ENCODE assay signal across 19 cellular contexts in the genomic region with DNA sequence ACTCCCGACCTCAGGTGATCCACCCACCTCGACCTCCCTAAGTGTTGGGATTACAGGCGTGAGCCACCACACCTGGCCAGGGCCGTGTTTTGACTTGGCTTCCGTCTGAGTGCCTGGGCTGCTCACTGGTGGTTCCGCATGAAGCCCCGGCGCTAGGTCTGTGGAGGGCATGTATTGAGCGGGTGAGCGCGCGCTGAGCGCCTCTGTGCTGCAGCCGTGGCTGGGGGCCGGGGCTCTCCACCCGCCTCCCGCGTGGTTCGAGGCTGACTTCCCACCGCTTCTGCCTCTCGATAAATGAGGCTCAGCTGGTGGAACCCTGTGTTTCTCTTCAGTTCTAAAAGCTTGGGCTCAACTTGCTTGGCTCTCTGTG. TPM values are rescaled to one million over a fixed set of nuclear protein-coding genes. Genes with fewer than 3 reads are reported as not detected.
DNase-seq lines count a peak whose midpoint lies in the region; ATAC-seq and TF ChIP-seq lines count a peak whose summit lies in the region.
"Had no signal": no experiment of that assay in that cellular context is flagged by ENCODE, and none has a peak within 500 bp of the region (broad histone marks: within the 10 kb centered on the region; RNA-seq: fewer than 3 reads in every experiment).

No MANE protein-coding gene starts in this region.

- H3K9me3 Mint-ChIP-seq in GM23338 = no peaks in the 10 kb centered on the region
- H3K9me3 Mint-ChIP-seq in WTC11 = no peaks in the 10 kb centered on the region
- no peaks in the 10 kb centered on the region for H3K9me3 Mint-ChIP-seq in stimulated activated naive B cell treated with anti-CD40 and anti-IgM and Interleukin-4, amounts not matched to agents 10 μg/mL and 1 μg/mL and 100 μg/mL, for 72 hours
- H3K9me3 Mint-ChIP-seq: central memory CD8-positive, alpha-beta T cell; effector memory CD8-positive, alpha-beta T cell had no signal

- H3K36me3 ChIP-seq in GM23338 (ENCODE audit: insufficient read depth) (no peaks in the 10 kb centered on the region), mesendoderm (ENCODE audit: control insufficient read depth, insufficient read depth, low read length) (peaks cover 2% of the 10 kb centered on the region)

- H3K56ac ChIP-seq in mesendoderm (ENCODE audit: low read length) = no peak overlapping the region

- H2BK120ac ChIP-seq in mesendoderm (ENCODE audit: low read depth, low read length) = no peak overlapping the region

- H3K9me2 ChIP-seq in GM23338 (ENCODE audit: insufficient read depth) = no peaks in the 10 kb centered on the region
- H3K9me2 ChIP-seq: SK-N-SH had no signal

- POLR2A ChIA-PET in WTC11 (lab: Charles Lee) = no interaction called here

- TF ChIP-seq CTCF in GM23338 (conservative IDR thresholded peaks at IDR 0.05; ENCODE audit: low read depth in 2 of 2) (no peak), WTC11 (IDR thresholded peaks at IDR 0.05) (no peak), GM20000 (IDR thresholded peaks at IDR 0.05; ENCODE audit: extremely low read depth, missing control alignments) (no peak)

- no peak overlapping the region for H3K4ac ChIP-seq in mesendoderm (ENCODE audit: low read depth, low read length)

- peak overlapping the region; percentile 60; the same call in 1 of the 2 replicates for H3K4me2 ChIP-seq in GM23338
- H3K4me2 ChIP-seq in mesendoderm (ENCODE audit: low read length) = no peak overlapping the region
- H3K4me2 ChIP-seq: SK-N-SH had no signal

- peaks cover 33% of the 10 kb centered on the region for H3K4me1 Mint-ChIP-seq in GM23338
- peaks cover 22% of the 10 kb centered on the region for H3K4me1 Mint-ChIP-seq in WTC11
- peaks cover 24 to 39% of the 10 kb centered on the region in 2 donors for H3K4me1 Mint-ChIP-seq in stimulated activated naive B cell treated with anti-CD40 and anti-IgM and Interleukin-4, amounts not matched to agents 10 μg/mL and 1 μg/mL and 100 μg/mL, for 72 hours
- H3K4me1 Mint-ChIP-seq: central memory CD8-positive, alpha-beta T cell had no signal

- peaks cover 8% of the 10 kb centered on the region; the same call in 2 of the 3 replicates for H3K36me3 Mint-ChIP-seq in GM23338 (ENCODE audit: low read depth)
- H3K36me3 Mint-ChIP-seq in WTC11 = peaks cover 3% of the 10 kb centered on the region
- H3K36me3 Mint-ChIP-seq in stimulated activated naive B cell treated with anti-CD40 and anti-IgM and Interleukin-4, amounts not matched to agents 10 μg/mL and 1 μg/mL and 100 μg/mL, for 72 hours = peaks cover 26 to 36% of the 10 kb centered on the region in 2 donors

- H3K27ac ChIP-seq in GM23338 (ENCODE audit: low read depth) (0 out of 2 replicates have a peak overlapping the region, but pooled peaks have one; percentile 55), mesendoderm (ENCODE audit: low read depth, low read length) (no peak overlapping the region)
- H3K27ac ChIP-seq: upper lobe of right lung had no signal

- peak overlapping the region; percentile 24 for H3K23ac ChIP-seq in mesendoderm (ENCODE audit: low read length)

- H3K9ac ChIP-seq in mesendoderm (ENCODE audit: low read length) = no peak overlapping the region
- H3K9ac ChIP-seq: SK-N-SH had no signal

- H3K27me3 Mint-ChIP-seq in GM23338 (ENCODE audit: insufficient read depth, low read depth, poor library complexity) (peaks cover 25% of the 10 kb centered on the region), WTC11 (ENCODE audit: low read depth) (no peaks in the 10 kb centered on the region)
- H3K27me3 Mint-ChIP-seq in stimulated activated naive B cell treated with anti-CD40 and anti-IgM and Interleukin-4, amounts not matched to agents 10 μg/mL and 1 μg/mL and 100 μg/mL, for 72 hours = no peaks in the 10 kb centered on the region
- H3K27me3 Mint-ChIP-seq: activated CD4-positive, alpha-beta T cell treated with anti-CD3 and anti-CD28 coated beads for 36 hours; central memory CD8-positive, alpha-beta T cell; effector memory CD8-positive, alpha-beta T cell had no signal

- no CpG with 5 or more reads among the region's 21 CpGs for WGBS in mesendoderm (ENCODE audit: extremely low coverage, insufficient coverage, low lambda C conversion rate)

- no peak overlapping the region for H2BK15ac ChIP-seq in mesendoderm (replicated peaks; ENCODE audit: low read depth)

- H3K27ac Mint-ChIP-seq in GM23338 = peak overlapping the region; percentile 84; the same call in 1 of the 2 replicates
- H3K27ac Mint-ChIP-seq in WTC11 = peak overlapping the region; percentile 92
- H3K27ac Mint-ChIP-seq in stimulated activated naive B cell treated with anti-CD40 and anti-IgM and Interleukin-4, amounts not matched to agents 10 μg/mL and 1 μg/mL and 100 μg/mL, for 72 hours = peak overlapping the region; percentile 48
- H3K27ac Mint-ChIP-seq: activated CD4-positive, alpha-beta T cell treated with anti-CD3 and anti-CD28 coated beads for 36 hours had no signal

- no peaks in the 10 kb centered on the region for H3K79me2 ChIP-seq in GM23338 (replicated peaks; ENCODE audit: insufficient read depth)
- H3K79me2 ChIP-seq in mesendoderm (ENCODE audit: control insufficient read depth, insufficient read depth, low read length) = no peaks in the 10 kb centered on the region

- ATAC-seq in GM23338 = peak; percentile 3
- ATAC-seq in WTC11 = no peak
- no peak for ATAC-seq in stimulated activated naive B cell treated with anti-CD40 and anti-IgM and Interleukin-4, amounts not matched to agents 10 μg/mL and 1 μg/mL and 100 μg/mL, for 72 hours (replicated peaks)
- ATAC-seq: activated CD4-positive, alpha-beta T cell treated with anti-CD3 and anti-CD28 coated beads for 36 hours; effector memory CD8-positive, alpha-beta T cell; upper lobe of right lung had no signal

- peaks cover 5% of the 10 kb centered on the region; the same call in 1 of the 2 replicates for H3F3A ChIP-seq in GM23338 (replicated peaks; ENCODE audit: low read depth)

- H3K4me3 Mint-ChIP-seq in GM23338 = no peak overlapping the region
- H3K4me3 Mint-ChIP-seq in WTC11 = no peak overlapping the region
- H3K4me3 Mint-ChIP-seq in stimulated activated naive B cell treated with anti-CD40 and anti-IgM and Interleukin-4, amounts not matched to agents 10 μg/mL and 1 μg/mL and 100 μg/mL, for 72 hours = peak overlapping the region in 1 of 2 donors; percentile 39
- H3K4me3 Mint-ChIP-seq: activated CD4-positive, alpha-beta T cell treated with anti-CD3 and anti-CD28 coated beads for 36 hours; central memory CD8-positive, alpha-beta T cell had no signal

- H2AFZ ChIP-seq in GM23338 = peak overlapping the region; percentile 86; the same call in 1 of the 2 replicates

- H3K27me3 ChIP-seq in GM23338 (ENCODE audit: insufficient read depth) (no peaks in the 10 kb centered on the region), mesendoderm (ENCODE audit: insufficient read depth, low read length, poor library complexity) (no peaks in the 10 kb centered on the region)
- H3K27me3 ChIP-seq: upper lobe of right lung had no signal

- no peak overlapping the region for H2AK5ac ChIP-seq in mesendoderm (ENCODE audit: low read length)

- H3K4me1 ChIP-seq in GM23338 (ENCODE audit: insufficient read depth) (peaks cover 10% of the 10 kb centered on the region), mesendoderm (ENCODE audit: control insufficient read depth, low read depth, low read length) (peaks cover 3% of the 10 kb centered on the region)

- no peak overlapping the region for H4K5ac ChIP-seq in mesendoderm (ENCODE audit: low read length)

- H3K79me1 ChIP-seq in mesendoderm (ENCODE audit: low read length) = no peaks in the 10 kb centered on the region

- no peaks in the 10 kb centered on the region for H4K20me1 ChIP-seq in GM23338 (replicated peaks; ENCODE audit: insufficient read depth)

- no peak overlapping the region for H2BK5ac ChIP-seq in mesendoderm (ENCODE audit: low read length)

- no peak overlapping the region for H3K18ac ChIP-seq in mesendoderm (ENCODE audit: low read length)

- H3K4me3 ChIP-seq in GM23338 (no peak overlapping the region), mesendoderm (ENCODE audit: low read length) (no peak overlapping the region)
- H3K4me3 ChIP-seq: lower lobe of right lung, upper lobe of right lung had no signal

- H4K8ac ChIP-seq in mesendoderm (ENCODE audit: low read depth, low read length) = no peak overlapping the region

- CTCF ChIA-PET in WTC11 (lab: Charles Lee) = interaction anchor here (1.2 to 7.3 kb wide), 7 partner anchors 30 to 320 kb away, joined by 3 to 85 read pairs (median 17); a partner anchor contains a TSS

- DNase-seq in GM23338 (ENCODE audit: low spot score) (peak; percentile 25), WTC11 (ENCODE audit: low spot score) (no peak), mesendoderm (no peak), NCI-H2081 (lab: John Stamatoyannopoulos, UW) (no peak), NCI-H748 treated with DMSO at 0.1 percent for 48 hours (lab: John Stamatoyannopoulos, UW) (no peak), GM20000 (ENCODE audit: low spot score) (no peak)
- DNase-seq in stimulated activated naive B cell treated with anti-CD40 and anti-IgM and Interleukin-4, amounts not matched to agents 10 μg/mL and 1 μg/mL and 100 μg/mL, for 72 hours = no peak
- DNase-seq: activated CD4-positive, alpha-beta T cell treated with anti-CD3 and anti-CD28 coated beads for 36 hours; activated effector memory CD4-positive, alpha-beta T cell treated with anti-CD3 and anti-CD28 coated beads, Interleukin-2, amount 50 U/mL, for 16 hours; amniotic stem cell; effector memory CD8-positive, alpha-beta T cell; head of caudate nucleus; lower lobe of right lung; NCI-H774; SK-N-SH; stimulated activated naive CD4-positive, alpha-beta T cell; upper lobe of right lung had no signal

TF ChIP-seq in GM23338, 12 proteins besides CTCF, POLR2A, EP300 and RAD21 (continues in another document):
- TF ChIP-seq EZH2phosphoT487 (IDR thresholded peaks at IDR 0.05; ENCODE audit: unreplicated experiment) (no peak), EZH2 (IDR thresholded peaks at IDR 0.05; ENCODE audit: low read depth, unreplicated experiment) (no peak), STAT1 (IDR thresholded peaks at IDR 0.05; ENCODE audit: unreplicated experiment) (no peak), ZNF331 (CRISPR knock-in tag; IDR thresholded peaks at IDR 0.05; ENCODE audit: low read depth) (no peak)

RNA-seq across cellular contexts. Expression of a gene that starts 38.9 kb away (rescaled TPM):
- 32.6 and 35.2 TPM in 2 replicates for total RNA-seq in GM23338 (2014; rRNA removed; shearing (Covaris generic))
- 8.2 and 9.6 TPM in 2 replicates for polyA plus RNA-seq in GM23338 (2016; fragmentation: Nextera tagmentation; extraction: Ambion mirVana)
- 35.6 to 39.1 TPM (median 37.8 TPM) in 3 replicates for total RNA-seq in WTC11 (2021)
- polyA plus RNA-seq in mesendoderm (2013, experiment 1 of 2) = 7.6 TPM
- 7.5 TPM for polyA plus RNA-seq in mesendoderm (2013, experiment 2 of 2)
- polyA plus RNA-seq: neural cell had no signal
